ENCODE assay signal across 2 cellular contexts in the genomic region with DNA sequence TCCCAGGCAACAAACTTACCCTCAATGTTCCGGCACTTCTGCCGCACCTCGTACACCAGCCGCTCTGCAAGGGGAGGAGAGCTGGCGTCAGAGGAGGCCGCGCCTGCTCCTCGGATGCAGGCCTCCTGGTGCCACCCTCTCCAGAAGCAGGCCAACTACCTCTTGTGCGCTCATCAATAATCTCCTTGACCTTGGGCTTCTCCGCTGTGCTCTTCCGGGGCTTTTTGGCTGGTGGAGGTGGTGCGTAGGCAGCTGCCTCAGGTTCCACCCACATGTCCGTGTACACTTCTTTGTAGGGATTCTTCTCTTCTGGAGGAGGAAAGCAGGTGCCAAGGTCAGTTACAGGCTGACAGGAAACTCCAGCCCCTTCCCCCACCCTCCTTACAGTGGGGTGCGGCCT.
A peak's percentile ranks its signal among the peaks of the same experiment; 100 is the strongest.
TF ChIP-seq lines count a peak whose summit lies in the region.

No MANE protein-coding gene starts in this region.

TF ChIP-seq in HepG2, 621 proteins besides CTCF, POLR2A, EP300 and RAD21 (continued from another document):
- TF ChIP-seq CHCHD3 (CRISPR knock-in tag; IDR thresholded peaks at IDR 0.05), result 0 out of 2 replicates have a peak, but pooled peaks have one; percentile 38
- TF ChIP-seq ARHGAP35 (CRISPR knock-in tag; IDR thresholded peaks at IDR 0.05; ENCODE audit: borderline replicate concordance), result no peak

TF ChIP-seq in HEK293, 187 proteins besides CTCF, POLR2A, EP300 and RAD21 (continued from another document):
- TF ChIP-seq REST (tag by site-specific recombination; IDR thresholded peaks at IDR 0.05), result no peak
- no peak for TF ChIP-seq ZNF354C (tag by site-specific recombination; IDR thresholded peaks at IDR 0.05; ENCODE audit: borderline replicate concordance, low read depth)
- TF ChIP-seq ZFHX2 (tag by site-specific recombination; conservative IDR thresholded peaks at IDR 0.05), result peak; percentile 25; the same call in 1 of the 2 replicates
- TF ChIP-seq ZNF76 (tag by site-specific recombination; IDR thresholded peaks at IDR 0.05; ENCODE audit: borderline replicate concordance, low read depth), result no peak
- TF ChIP-seq ZBTB20 (tag by site-specific recombination; IDR thresholded peaks at IDR 0.05), result no peak
- no peak for TF ChIP-seq ZNF37A (tag by site-specific recombination; IDR thresholded peaks at IDR 0.05)
- no peak for TF ChIP-seq ZNF175 (tag by site-specific recombination; IDR thresholded peaks at IDR 0.05)
- TF ChIP-seq HOXA7 (CRISPR knock-in tag; IDR thresholded peaks at IDR 0.05; ENCODE audit: borderline replicate concordance), result no peak
- peak; percentile 69 for TF ChIP-seq EGR2 (tag by site-specific recombination; IDR thresholded peaks at IDR 0.05; ENCODE audit: low read depth)
- TF ChIP-seq ZNF621 (tag by site-specific recombination; IDR thresholded peaks at IDR 0.05), result no peak
